8 cellular contexts compared by ENCODE assay signal in the genomic region with DNA sequence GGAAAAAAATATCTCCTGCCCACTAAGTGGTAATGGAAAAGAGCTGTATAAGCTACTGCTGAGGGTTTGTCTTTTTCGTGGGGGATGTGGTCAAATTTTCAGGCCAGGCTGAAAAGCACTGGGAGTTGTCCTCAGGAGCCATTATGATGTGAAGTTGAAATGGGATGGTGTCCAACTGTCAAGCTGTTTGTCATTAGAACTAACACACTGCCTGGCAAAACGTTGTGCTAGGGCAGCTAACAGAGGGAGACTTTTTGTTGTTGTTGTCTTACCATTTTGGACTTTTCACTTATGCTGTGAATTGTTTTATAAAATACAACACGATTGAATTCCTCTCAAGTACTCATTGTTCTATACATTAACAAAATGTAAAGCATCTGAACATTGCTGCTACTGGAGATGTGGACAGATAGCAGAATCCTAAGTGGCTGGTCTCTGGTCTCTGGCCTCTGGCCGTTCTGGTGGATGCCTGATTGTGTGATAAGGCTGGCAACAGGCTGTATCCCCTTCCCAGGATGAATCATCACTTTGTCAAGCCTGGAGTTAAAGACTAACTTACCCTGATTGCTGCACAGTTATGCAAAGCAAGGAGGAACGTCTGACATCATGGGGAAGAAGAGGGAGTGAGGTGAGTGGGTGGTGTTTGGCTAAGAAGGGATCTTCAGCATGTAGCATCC. TPM values are rescaled to one million over a fixed set of nuclear protein-coding genes. Genes with fewer than 3 reads are reported as not detected.
A peak's percentile ranks its signal among the peaks of the same experiment; 100 is the strongest.
DNase-seq lines count a peak whose midpoint lies in the region; ATAC-seq, FAIRE-seq and TF ChIP-seq lines count a peak whose summit lies in the region.

No MANE protein-coding gene starts in this region.

- peak; percentile 46 for ATAC-seq in GM21529 (IDR thresholded peaks at IDR 0.05; ENCODE audit: unreplicated experiment)

- H2AFZ ChIP-seq in neuronal stem cell (ENCODE audit: low read length) (no peak overlapping the region), Karpas-422 (ENCODE audit: low read length) (no peak overlapping the region)

- H4K91ac ChIP-seq in neuronal stem cell (ENCODE audit: low read depth, low read length, poor library complexity): no peak overlapping the region

- no peak overlapping the region for H3K14ac ChIP-seq in neuronal stem cell (ENCODE audit: low read length)

- DNase-seq in NCI-H2029 (lab: John Stamatoyannopoulos, UW) (peak; percentile 37), epithelial cell of prostate (ENCODE audit: low read depth, low spot score) (peak; percentile 82), neuronal stem cell (ENCODE audit: low spot score) (no peak), Karpas-422 (no peak), immature natural killer cell (no peak), D721Med (ENCODE audit: insufficient read length, low spot score) (no peak)
- no peak for DNase-seq in activated T-cell treated with anti-CD3 and anti-CD28 coated beads, Interleukin-2, amount 50 U/mL, for 48 hours

- H3K4me3 ChIP-seq in neuronal stem cell (ENCODE audit: low read length in 2 of 2): peak overlapping the region in 1 of 2 donors; percentile 98
- no peak overlapping the region for H3K4me3 ChIP-seq in Karpas-422 (ENCODE audit: low read length)

- peak overlapping the region; percentile 87 for H3K27ac ChIP-seq in epithelial cell of prostate
- H3K27ac ChIP-seq in neuronal stem cell (replicated peaks; ENCODE audit: low read length): no peak overlapping the region
- no peak overlapping the region for H3K27ac ChIP-seq in Karpas-422 (ENCODE audit: low read length)

- H3K36me3 Mint-ChIP-seq in immature natural killer cell: no peaks in the 10 kb centered on the region

- H3K23ac ChIP-seq in neuronal stem cell (ENCODE audit: low read depth, low read length, poor library complexity): no peak overlapping the region

- no peaks in the 10 kb centered on the region for H3K79me1 ChIP-seq in neuronal stem cell (ENCODE audit: low read depth, low read length)

- H3K79me2 ChIP-seq in Karpas-422 (ENCODE audit: low read length): no peaks in the 10 kb centered on the region

- H3K4me1 ChIP-seq in neuronal stem cell (ENCODE audit: control insufficient read depth in 2 of 2, insufficient read depth in 1 of 2, low read depth in 1 of 2, low read length in 2 of 2): peaks cover 26 to 28% of the 10 kb centered on the region in 2 donors
- no peaks in the 10 kb centered on the region for H3K4me1 ChIP-seq in Karpas-422 (ENCODE audit: low read length)

- H3K27me3 ChIP-seq in neuronal stem cell (ENCODE audit: control insufficient read depth in 3 of 3, insufficient read depth in 3 of 3, low read depth in 1 of 3, low read length in 3 of 3) (peaks cover 0 to 2% (median 0%) of the 10 kb centered on the region in 3 experiments), Karpas-422 (ENCODE audit: low read length) (no peaks in the 10 kb centered on the region)

- H3K27me3 Mint-ChIP-seq in immature natural killer cell (ENCODE audit: low read depth in 3 of 3): peaks cover 0 to 18% (median 12%) of the 10 kb centered on the region in 3 donors

- peak overlapping the region in 1 of 5 donors; percentile 19 for H3K4me3 Mint-ChIP-seq in immature natural killer cell

- TF ChIP-seq CTCF in D721Med (IDR thresholded peaks at IDR 0.05; ENCODE audit: insufficient read depth, missing control alignments): no peak

- peaks cover 0 to 13% of the 10 kb centered on the region in 2 donors for H3K36me3 ChIP-seq in neuronal stem cell (replicated peaks in 1 of 2; ENCODE audit: control insufficient read depth in 2 of 2, insufficient read depth in 2 of 2, low read length in 2 of 2)
- no peaks in the 10 kb centered on the region for H3K36me3 ChIP-seq in Karpas-422 (ENCODE audit: insufficient read depth, low read length)

- no peak overlapping the region for H2BK5ac ChIP-seq in neuronal stem cell (ENCODE audit: low read length)

- H3K9me2 ChIP-seq in Karpas-422 (replicated peaks; ENCODE audit: insufficient read depth, low read length): no peaks in the 10 kb centered on the region

- H2BK15ac ChIP-seq in neuronal stem cell (ENCODE audit: low read length): no peak overlapping the region

- no CpG with 5 or more reads among the region's 5 CpGs for WGBS in neuronal stem cell (ENCODE audit: extremely low coverage in 2 of 2, insufficient read length in 2 of 2, insufficient replicate concordance in 1 of 2), 2 donors

- H3K9me3 Mint-ChIP-seq in immature natural killer cell: peaks cover 0 to 5% (median 0%) of the 10 kb centered on the region in 6 donors

- H3K9ac ChIP-seq in neuronal stem cell (ENCODE audit: low read depth, low read length, poor library complexity) (no peak overlapping the region), Karpas-422 (ENCODE audit: low read length) (no peak overlapping the region)

- H3K9me3 ChIP-seq in neuronal stem cell (replicated peaks in 1 of 2; ENCODE audit: control insufficient read depth in 2 of 2, insufficient read depth in 1 of 2, low read depth in 1 of 2, low read length in 2 of 2) (peaks cover 0 to 4% of the 10 kb centered on the region in 2 donors), Karpas-422 (ENCODE audit: low read length) (no peaks in the 10 kb centered on the region)

- no peak overlapping the region for H3K27ac Mint-ChIP-seq in immature natural killer cell

- no peak overlapping the region for H2BK120ac ChIP-seq in neuronal stem cell (ENCODE audit: low read depth, low read length)

- H3K4ac ChIP-seq in neuronal stem cell (ENCODE audit: low read length): no peak overlapping the region

- no peak for FAIRE-seq in D721Med (lab: Jason Lieb, UNC)

- peak overlapping the region; percentile 76 for H2BK12ac ChIP-seq in neuronal stem cell (ENCODE audit: low read length)

- H3K4me1 Mint-ChIP-seq in immature natural killer cell: peaks cover 8 to 10% of the 10 kb centered on the region in 2 donors

- no peaks in the 10 kb centered on the region for H4K20me1 ChIP-seq in Karpas-422 (ENCODE audit: insufficient read depth, low read depth, low read length)

- H3K4me2 ChIP-seq in neuronal stem cell (ENCODE audit: insufficient read depth, low read length, poor library complexity, severe bottlenecking): no peak overlapping the region
- H3K4me2 ChIP-seq in Karpas-422 (ENCODE audit: low read depth, low read length, poor library complexity, severe bottlenecking): no peak overlapping the region

- no peak overlapping the region for H2AK5ac ChIP-seq in neuronal stem cell (ENCODE audit: low read depth, low read length)

- no peak overlapping the region for H3K18ac ChIP-seq in neuronal stem cell (ENCODE audit: low read length)

- H4K8ac ChIP-seq in neuronal stem cell (ENCODE audit: low read depth, low read length): no peak overlapping the region

RNA-seq across cellular contexts. Expression of a gene that starts 2.3 kb away (rescaled TPM):
- polyA plus RNA-seq in neuronal stem cell (2013, experiment 1 of 2): 29.8 TPM
- polyA plus RNA-seq in neuronal stem cell (2013, experiment 2 of 2): 29.7 TPM
- not detected in 2 replicates for total RNA-seq in Karpas-422 (2014; rRNA removed; shearing (Covaris generic); ENCODE audit: low replicate concordance)
- not detected for polyA plus RNA-seq in immature natural killer cell

Comparison
In these comparisons a context has a peak if more than half of its experiments do, and no peak if none do; other contexts are left out.
1. DNase-seq: peak in NCI-H2029 (single experiment) and epithelial cell of prostate (single experiment); none in neuronal stem cell (single experiment), Karpas-422 (single experiment), immature natural killer cell (0 of 3), D721Med (single experiment) and activated T-cell treated with anti-CD3 and anti-CD28 coated beads, Interleukin-2, amount 50 U/mL, for 48 hours (0 of 2).